ENCODE assay signal across 10 cellular contexts in the genomic region with DNA sequence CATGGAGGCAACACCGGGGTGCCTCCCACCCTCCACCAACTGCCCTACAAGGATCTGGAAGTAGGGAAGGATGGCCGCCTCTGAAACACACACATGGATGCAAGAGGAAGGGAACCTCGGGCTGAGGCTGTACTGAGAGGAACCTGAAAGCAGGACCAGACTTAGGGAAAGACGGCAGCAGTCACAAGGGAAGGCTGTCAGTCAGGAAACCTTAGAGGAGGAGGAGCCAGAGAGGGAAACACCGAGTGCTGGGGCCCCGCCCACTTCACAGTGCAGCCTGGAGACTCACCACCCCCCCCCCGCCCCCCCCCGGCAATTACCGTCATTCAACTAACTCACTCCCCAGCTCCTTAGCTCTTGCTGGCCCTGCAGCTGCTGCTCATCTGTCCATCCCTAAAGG. TPM values are rescaled to one million over a fixed set of nuclear protein-coding genes. Genes with fewer than 3 reads are reported as not detected.
DNase-seq lines count a peak whose midpoint lies in the region; ATAC-seq and TF ChIP-seq lines count a peak whose summit lies in the region.
"Had no signal": no experiment of that assay in that cellular context is flagged by ENCODE, and none has a peak within 500 bp of the region (broad histone marks: within the 10 kb centered on the region; RNA-seq: fewer than 3 reads in every experiment).

No MANE protein-coding gene starts in this region.

- intact Hi-C loops in gastrocnemius medialis (cut with DNase I; ENCODE audit: low total_unique reads) = loop anchor here (5.0 kb wide), 1 partner anchor 636 kb away; no protein-coding TSS in a partner anchor

- peaks cover 16% of the 10 kb centered on the region for H3K4me1 ChIP-seq in effector memory CD4-positive, alpha-beta T cell (ENCODE audit: control insufficient read depth, insufficient read depth, low read length, poor library complexity, severe bottlenecking)
- peaks cover 76 to 82% of the 10 kb centered on the region in 2 donors for H3K4me1 ChIP-seq in gastrocnemius medialis

- H3K4me3 Mint-ChIP-seq in T-helper 2 cell treated with Interferon-gamma antibody and Interleukin-4, amounts not matched to agents 5 μg/mL and 100 μg/mL, for 36 hours = peak overlapping the region; percentile 91

- in situ Hi-C loops in gastrocnemius medialis (cut with MboI; ENCODE audit: low sequenced_read_pairs in 4 of 4) = no loop called here

- ATAC-seq in gastrocnemius medialis (peak in 1 of 2 donors; percentile 23), HG02642 (IDR thresholded peaks at IDR 0.05; ENCODE audit: poor library complexity, unreplicated experiment) (no peak), GM18861 (IDR thresholded peaks at IDR 0.05; ENCODE audit: unreplicated experiment) (no peak), HG02981 (IDR thresholded peaks at IDR 0.05; ENCODE audit: unreplicated experiment) (no peak), HG03159 (IDR thresholded peaks at IDR 0.05; ENCODE audit: unreplicated experiment) (no peak)

- TF ChIP-seq CTCF in GM06990 (IDR thresholded peaks at IDR 0.05; ENCODE audit: insufficient read depth, low read length, poor library complexity, severe bottlenecking) = no peak
- TF ChIP-seq CTCF in gastrocnemius medialis (IDR thresholded peaks at IDR 0.05 in 4 of 5, conservative IDR thresholded peaks at IDR 0.05 in 1 of 5) = no peak

- DNase-seq in GM06990 (ENCODE audit: extremely low read depth, insufficient read length) (no peak), gastrocnemius medialis (peak; percentile 70 to 77)
- no peak for DNase-seq in T-helper 2 cell treated with Interferon-gamma antibody and Interleukin-4, amounts not matched to agents 5 μg/mL and 100 μg/mL, for 36 hours (ENCODE audit: low spot score)
- peak in 2 of 3 donors; percentile 11 to 29 for DNase-seq in effector memory CD4-positive, alpha-beta T cell
- DNase-seq: KBM-7 had no signal

- peak overlapping the region; percentile 49 for H3K27ac Mint-ChIP-seq in T-helper 2 cell treated with Interferon-gamma antibody and Interleukin-4, amounts not matched to agents 5 μg/mL and 100 μg/mL, for 36 hours

- H3K4me3 ChIP-seq in GM06990 (replicated peaks; ENCODE audit: low read depth, low read length) (peak overlapping the region; percentile 75), gastrocnemius medialis (peak overlapping the region in 3 of 4 donors; percentile 5 to 69 (median 27))
- no peak overlapping the region for H3K4me3 ChIP-seq in effector memory CD4-positive, alpha-beta T cell (ENCODE audit: insufficient read depth, low read depth, low read length, poor library complexity, severe bottlenecking)
- H3K4me3 ChIP-seq: cardiac muscle cell had no signal

- no peaks in the 10 kb centered on the region for H3K27me3 ChIP-seq in GM06990 (replicated peaks; ENCODE audit: control insufficient read depth, insufficient read depth, low read length)
- H3K27me3 ChIP-seq in effector memory CD4-positive, alpha-beta T cell (replicated peaks; ENCODE audit: control insufficient read depth, insufficient read depth, low read length, poor library complexity, severe bottlenecking) = no peaks in the 10 kb centered on the region
- no peaks in the 10 kb centered on the region for H3K27me3 ChIP-seq in gastrocnemius medialis
- H3K27me3 ChIP-seq: cardiac muscle cell had no signal

- peaks cover 36% of the 10 kb centered on the region for H3K4me1 Mint-ChIP-seq in T-helper 2 cell treated with Interferon-gamma antibody and Interleukin-4, amounts not matched to agents 5 μg/mL and 100 μg/mL, for 36 hours (ENCODE audit: low read depth)

- peaks cover 39% of the 10 kb centered on the region for H3K36me3 ChIP-seq in GM06990 (ENCODE audit: control insufficient read depth, insufficient read depth, low read length)
- H3K36me3 ChIP-seq in effector memory CD4-positive, alpha-beta T cell (ENCODE audit: control insufficient read depth, insufficient read depth, low read length) = peaks cover 26% of the 10 kb centered on the region
- H3K36me3 ChIP-seq in gastrocnemius medialis = peaks cover 0 to 24% of the 10 kb centered on the region in 2 donors

- peaks cover 43% of the 10 kb centered on the region for H3K36me3 Mint-ChIP-seq in T-helper 2 cell treated with Interferon-gamma antibody and Interleukin-4, amounts not matched to agents 5 μg/mL and 100 μg/mL, for 36 hours (ENCODE audit: low read depth)

- no peaks in the 10 kb centered on the region for H3K27me3 Mint-ChIP-seq in T-helper 2 cell treated with Interferon-gamma antibody and Interleukin-4, amounts not matched to agents 5 μg/mL and 100 μg/mL, for 36 hours (ENCODE audit: low read depth)

- no peak overlapping the region for H3K27ac ChIP-seq in effector memory CD4-positive, alpha-beta T cell (ENCODE audit: insufficient read depth, low read length, poor library complexity, severe bottlenecking)
- H3K27ac ChIP-seq in gastrocnemius medialis = peak overlapping the region; percentile 93 to 97 (median 96)
- H3K27ac ChIP-seq: cardiac muscle cell had no signal

- peak; percentile 46 to 49 for TF ChIP-seq POLR2A in gastrocnemius medialis (IDR thresholded peaks at IDR 0.05)

- H3K9me3 Mint-ChIP-seq in T-helper 2 cell treated with Interferon-gamma antibody and Interleukin-4, amounts not matched to agents 5 μg/mL and 100 μg/mL, for 36 hours = peaks cover under 1% of the 10 kb centered on the region

- H3K9me3 ChIP-seq in effector memory CD4-positive, alpha-beta T cell (ENCODE audit: control insufficient read depth, low read length) = no peaks in the 10 kb centered on the region
- no peaks in the 10 kb centered on the region for H3K9me3 ChIP-seq in gastrocnemius medialis

RNA-seq across cellular contexts. Expression of a gene that starts 2.5 kb away (rescaled TPM):
- 10 to 100 TPM; 11.8 to 51.5 (median 20.4) TPM for total RNA-seq in gastrocnemius medialis

RNA-seq across cellular contexts. Expression of a gene that starts 20.1 kb away (rescaled TPM):
- 100 to 1,000 TPM; 116 to 179 (median 145) TPM for total RNA-seq in gastrocnemius medialis
- total RNA-seq: cardiac muscle cell had no signal

RNA-seq across cellular contexts. Expression of a gene that starts 43.3 kb away (rescaled TPM):
- total RNA-seq in gastrocnemius medialis = 1 to 10 TPM; 3.6 to 8.0 (median 6.4) TPM

Comparison
In these comparisons a context has a peak if more than half of its experiments do, and no peak if none do; other contexts are left out.
1. DNase-seq: peak in effector memory CD4-positive, alpha-beta T cell (2 of 3) and gastrocnemius medialis (2 of 2); none in GM06990 (single experiment) and T-helper 2 cell treated with Interferon-gamma antibody and Interleukin-4, amounts not matched to agents 5 μg/mL and 100 μg/mL, for 36 hours (single experiment).